In the genomic region with DNA sequence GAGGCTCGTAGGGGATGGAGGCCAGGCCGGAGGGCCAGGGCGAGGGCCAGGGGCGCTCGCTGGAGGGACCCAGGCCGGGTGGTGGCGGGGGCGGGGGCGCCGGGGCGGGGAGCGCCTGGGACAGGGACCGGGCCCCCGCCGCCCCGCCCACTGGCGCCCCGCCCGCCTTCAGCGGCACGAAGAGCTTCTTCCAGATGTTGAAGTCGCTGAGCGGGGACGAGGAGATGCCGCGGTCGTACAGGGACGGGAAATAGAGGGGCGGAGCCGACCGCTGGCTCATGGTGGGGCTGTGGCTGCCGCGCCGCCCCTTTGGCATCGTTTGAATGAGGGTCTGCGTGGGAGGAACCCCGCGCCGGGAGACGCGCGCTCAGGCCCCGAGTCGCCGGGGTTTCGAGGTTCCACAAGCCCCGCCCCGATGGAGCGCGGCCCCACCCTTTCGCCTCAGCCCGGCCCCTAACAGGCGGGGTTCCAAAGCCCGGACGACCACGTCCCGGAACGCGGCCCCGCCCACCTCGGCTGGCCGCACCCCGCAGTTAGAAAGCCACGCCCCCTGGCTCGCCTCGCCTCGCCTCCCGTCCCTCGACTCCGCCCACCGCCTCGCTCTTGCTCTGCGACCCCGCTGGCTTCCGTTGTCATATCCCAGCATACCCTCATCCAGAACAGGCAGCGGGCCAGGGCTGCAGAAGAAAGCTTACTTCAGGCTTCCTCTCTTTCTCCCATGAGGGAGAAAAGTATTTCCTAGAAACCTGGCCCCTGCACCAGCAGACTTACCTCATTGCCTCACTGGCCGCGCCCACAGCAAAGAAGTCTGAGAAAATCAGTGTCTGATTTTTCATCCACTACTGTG, we compare ENCODE assay signal across 8 cellular contexts. TPM values are rescaled to one million over a fixed set of nuclear protein-coding genes. Genes with fewer than 3 reads are reported as not detected.
DNase-seq lines count a peak whose midpoint lies in the region; ATAC-seq and TF ChIP-seq lines count a peak whose summit lies in the region.

A gene with protein sequence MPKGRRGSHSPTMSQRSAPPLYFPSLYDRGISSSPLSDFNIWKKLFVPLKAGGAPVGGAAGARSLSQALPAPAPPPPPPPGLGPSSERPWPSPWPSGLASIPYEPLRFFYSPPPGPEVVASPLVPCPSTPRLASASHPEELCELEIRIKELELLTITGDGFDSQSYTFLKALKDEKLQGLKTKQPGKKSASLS (minus strand): TSS at position 402 of the 847 bp plus-strand sequence. CDS start 86 bp downstream, at position 316.

- H3K9me3 ChIP-seq in right lobe of liver: no peaks in the 10 kb centered on the region

- H3K4me1 ChIP-seq in right lobe of liver: peaks cover 0 to 55% (median 10%) of the 10 kb centered on the region in 4 donors

- peak within 1 kb of the TSS; percentile 83 for H3K4me3 Mint-ChIP-seq in activated CD4-positive, alpha-beta memory T cell treated with anti-CD3 and anti-CD28 coated beads for 36 hours

- peak; percentile 93 for DNase-seq in CD1c-positive myeloid dendritic cell (ENCODE audit: extremely low spot score)
- peak; percentile 88 for DNase-seq in NCI-H748 treated with DMSO at 0.1 percent for 48 hours (lab: John Stamatoyannopoulos, UW)
- DNase-seq in activated CD4-positive, alpha-beta memory T cell treated with anti-CD3 and anti-CD28 coated beads for 36 hours: peak; percentile 96
- DNase-seq in dorsolateral prefrontal cortex: peak; percentile 81 to 98 (median 92)
- DNase-seq in right lobe of liver: peak; percentile 97 to 99 (median 98)
- peak; percentile 94 for DNase-seq in stimulated activated CD4-positive, alpha-beta T cell treated with anti-CD3 and anti-CD28 coated beads, Interleukin-4, amount 100 ng/mL, for 1 hour

- H3K27ac ChIP-seq in dorsolateral prefrontal cortex (peak within 1 kb of the TSS; percentile 7 to 90 (median 79)), right lobe of liver (peak within 1 kb of the TSS; percentile 31 to 69 (median 67))

- H3K36me3 ChIP-seq in right lobe of liver: no peaks in the 10 kb centered on the region

- CTCF ChIA-PET in activated CD4-positive, alpha-beta memory T cell treated with anti-CD3 and anti-CD28 coated beads for 36 hours (lab: Charles Lee): interaction anchor here (0.9 to 2.7 kb wide), 2 partner anchors 9 to 42 kb away, joined by 3 to 13 read pairs; no protein-coding TSS in a partner anchor

- peak; percentile 66 for TF ChIP-seq POLR2A in right lobe of liver (IDR thresholded peaks at IDR 0.05)

- H3K27ac Mint-ChIP-seq in activated CD4-positive, alpha-beta memory T cell treated with anti-CD3 and anti-CD28 coated beads for 36 hours: peak within 1 kb of the TSS; percentile 39

- intact Hi-C loops in activated CD4-positive, alpha-beta memory T cell treated with anti-CD3 and anti-CD28 coated beads for 36 hours (cut with micrococcal nuclease): loop anchor here (1.0 to 10.0 kb wide), 5 partner anchors 10 to 690 kb away; partner anchors contain the start of genes FBXO3 and HIPK3
- intact Hi-C loops in dorsolateral prefrontal cortex (cut with DNase I): loop anchor here (1.0 to 5.0 kb wide), 3 partner anchors 9 to 72 kb away; partner anchors contain the start of gene CD59 (in 1 of the 2)
- intact Hi-C loops in right lobe of liver (cut with DNase I): no loop called here

- H3K4me1 Mint-ChIP-seq in activated CD4-positive, alpha-beta memory T cell treated with anti-CD3 and anti-CD28 coated beads for 36 hours (ENCODE audit: low read depth): peaks cover 11% of the 10 kb centered on the region

- H3K9me3 Mint-ChIP-seq in activated CD4-positive, alpha-beta memory T cell treated with anti-CD3 and anti-CD28 coated beads for 36 hours: no peaks in the 10 kb centered on the region

- H3K27me3 ChIP-seq in dorsolateral prefrontal cortex (no peaks in the 10 kb centered on the region), right lobe of liver (no peaks in the 10 kb centered on the region)

- ATAC-seq in GM19438 (IDR thresholded peaks at IDR 0.05; ENCODE audit: low read depth, unreplicated experiment) (peak; percentile 82), HG03565 (IDR thresholded peaks at IDR 0.05; ENCODE audit: unreplicated experiment) (peak; percentile 69), right lobe of liver (peak; percentile 81 to 95 (median 92))

- H3K27me3 Mint-ChIP-seq in activated CD4-positive, alpha-beta memory T cell treated with anti-CD3 and anti-CD28 coated beads for 36 hours: peaks cover 14% of the 10 kb centered on the region

- peak within 1 kb of the TSS; percentile 51 to 83 (median 71) for H3K4me3 ChIP-seq in dorsolateral prefrontal cortex
- H3K4me3 ChIP-seq in right lobe of liver: peak within 1 kb of the TSS; percentile 22 to 64 (median 48)

- WGBS in right lobe of liver (ENCODE audit: insufficient coverage, low coverage, low lambda C conversion rate, missing lambda C conversion rate): 3% methylated on average over 4 of the region's 78 CpGs

- POLR2A ChIA-PET in activated CD4-positive, alpha-beta memory T cell treated with anti-CD3 and anti-CD28 coated beads for 36 hours (lab: Charles Lee): interaction anchor here (1.1 to 1.5 kb wide), 2 partner anchors 10 to 35 kb away, joined by 3 to 5 read pairs; partner anchors contain the start of gene CD59

- H3K36me3 Mint-ChIP-seq in activated CD4-positive, alpha-beta memory T cell treated with anti-CD3 and anti-CD28 coated beads for 36 hours: no peaks in the 10 kb centered on the region

- TF ChIP-seq CTCF in dorsolateral prefrontal cortex (IDR thresholded peaks at IDR 0.05 in 54 of 56, conservative IDR thresholded peaks at IDR 0.05 in 2 of 56; ENCODE audit: low read depth in 1 of 56, partially characterized antibody in 56 of 56): peak in 11 of 56 donors; percentile 5 to 33 (median 14)
- TF ChIP-seq CTCF in right lobe of liver (IDR thresholded peaks at IDR 0.05): no peak

RNA-seq across cellular contexts. Expression of the gene that starts here (rescaled TPM):
- not detected for total RNA-seq in activated CD4-positive, alpha-beta memory T cell treated with anti-CD3 and anti-CD28 coated beads for 36 hours
- total RNA-seq in dorsolateral prefrontal cortex (1 to 10 TPM in 9 of 120 experiments, under 1 TPM in 17, not detected in 94; 0.50 to 1.8 (median 0.85) TPM), right lobe of liver (not detected)

Comparison
In these comparisons a context has a peak if more than half of its experiments do, and no peak if none do; other contexts are left out.
1. Peak in every context shown above with its lines: DNase-seq, ATAC-seq, H3K4me3 ChIP-seq and H3K27ac ChIP-seq.
2. Peak in DNase-seq in activated CD4-positive, alpha-beta memory T cell treated with anti-CD3 and anti-CD28 coated beads for 36 hours; RNA of the gene not detected or under 1 TPM.
3. Peak in DNase-seq, ATAC-seq, H3K4me3 ChIP-seq and H3K27ac ChIP-seq in right lobe of liver; RNA of the gene not detected or under 1 TPM.
4. intact Hi-C loops: an anchor here in activated CD4-positive, alpha-beta memory T cell treated with anti-CD3 and anti-CD28 coated beads for 36 hours (1.0 to 10.0 kb wide) and dorsolateral prefrontal cortex (1.0 to 5.0 kb wide); none called in right lobe of liver.